1 cellular context compared by ENCODE assay signal in the genomic region with DNA sequence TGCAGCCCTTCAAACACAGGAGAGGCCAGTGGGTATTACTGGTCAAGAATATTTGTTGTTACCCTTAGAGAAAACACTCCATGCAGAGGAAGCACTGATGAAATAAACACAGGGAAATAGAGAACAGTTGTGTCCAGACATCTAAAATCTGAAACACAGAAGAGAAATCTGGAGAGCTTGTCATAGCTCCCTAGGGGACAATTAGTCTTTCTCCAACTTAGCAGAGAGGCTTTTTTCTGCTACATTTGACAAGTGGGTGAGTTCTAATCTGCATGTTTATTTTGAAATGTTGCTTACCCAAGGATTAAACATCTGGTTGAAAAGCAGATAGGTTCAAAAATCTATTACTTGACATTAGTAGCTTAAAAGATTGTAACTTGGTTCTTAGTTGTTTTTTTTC.
TF ChIP-seq lines count a peak whose summit lies in the region.

No MANE protein-coding gene starts in this region.

TF ChIP-seq in GM23338, 12 proteins besides CTCF, POLR2A, EP300 and RAD21 (continued from another document):
- TF ChIP-seq, protein P1, sequence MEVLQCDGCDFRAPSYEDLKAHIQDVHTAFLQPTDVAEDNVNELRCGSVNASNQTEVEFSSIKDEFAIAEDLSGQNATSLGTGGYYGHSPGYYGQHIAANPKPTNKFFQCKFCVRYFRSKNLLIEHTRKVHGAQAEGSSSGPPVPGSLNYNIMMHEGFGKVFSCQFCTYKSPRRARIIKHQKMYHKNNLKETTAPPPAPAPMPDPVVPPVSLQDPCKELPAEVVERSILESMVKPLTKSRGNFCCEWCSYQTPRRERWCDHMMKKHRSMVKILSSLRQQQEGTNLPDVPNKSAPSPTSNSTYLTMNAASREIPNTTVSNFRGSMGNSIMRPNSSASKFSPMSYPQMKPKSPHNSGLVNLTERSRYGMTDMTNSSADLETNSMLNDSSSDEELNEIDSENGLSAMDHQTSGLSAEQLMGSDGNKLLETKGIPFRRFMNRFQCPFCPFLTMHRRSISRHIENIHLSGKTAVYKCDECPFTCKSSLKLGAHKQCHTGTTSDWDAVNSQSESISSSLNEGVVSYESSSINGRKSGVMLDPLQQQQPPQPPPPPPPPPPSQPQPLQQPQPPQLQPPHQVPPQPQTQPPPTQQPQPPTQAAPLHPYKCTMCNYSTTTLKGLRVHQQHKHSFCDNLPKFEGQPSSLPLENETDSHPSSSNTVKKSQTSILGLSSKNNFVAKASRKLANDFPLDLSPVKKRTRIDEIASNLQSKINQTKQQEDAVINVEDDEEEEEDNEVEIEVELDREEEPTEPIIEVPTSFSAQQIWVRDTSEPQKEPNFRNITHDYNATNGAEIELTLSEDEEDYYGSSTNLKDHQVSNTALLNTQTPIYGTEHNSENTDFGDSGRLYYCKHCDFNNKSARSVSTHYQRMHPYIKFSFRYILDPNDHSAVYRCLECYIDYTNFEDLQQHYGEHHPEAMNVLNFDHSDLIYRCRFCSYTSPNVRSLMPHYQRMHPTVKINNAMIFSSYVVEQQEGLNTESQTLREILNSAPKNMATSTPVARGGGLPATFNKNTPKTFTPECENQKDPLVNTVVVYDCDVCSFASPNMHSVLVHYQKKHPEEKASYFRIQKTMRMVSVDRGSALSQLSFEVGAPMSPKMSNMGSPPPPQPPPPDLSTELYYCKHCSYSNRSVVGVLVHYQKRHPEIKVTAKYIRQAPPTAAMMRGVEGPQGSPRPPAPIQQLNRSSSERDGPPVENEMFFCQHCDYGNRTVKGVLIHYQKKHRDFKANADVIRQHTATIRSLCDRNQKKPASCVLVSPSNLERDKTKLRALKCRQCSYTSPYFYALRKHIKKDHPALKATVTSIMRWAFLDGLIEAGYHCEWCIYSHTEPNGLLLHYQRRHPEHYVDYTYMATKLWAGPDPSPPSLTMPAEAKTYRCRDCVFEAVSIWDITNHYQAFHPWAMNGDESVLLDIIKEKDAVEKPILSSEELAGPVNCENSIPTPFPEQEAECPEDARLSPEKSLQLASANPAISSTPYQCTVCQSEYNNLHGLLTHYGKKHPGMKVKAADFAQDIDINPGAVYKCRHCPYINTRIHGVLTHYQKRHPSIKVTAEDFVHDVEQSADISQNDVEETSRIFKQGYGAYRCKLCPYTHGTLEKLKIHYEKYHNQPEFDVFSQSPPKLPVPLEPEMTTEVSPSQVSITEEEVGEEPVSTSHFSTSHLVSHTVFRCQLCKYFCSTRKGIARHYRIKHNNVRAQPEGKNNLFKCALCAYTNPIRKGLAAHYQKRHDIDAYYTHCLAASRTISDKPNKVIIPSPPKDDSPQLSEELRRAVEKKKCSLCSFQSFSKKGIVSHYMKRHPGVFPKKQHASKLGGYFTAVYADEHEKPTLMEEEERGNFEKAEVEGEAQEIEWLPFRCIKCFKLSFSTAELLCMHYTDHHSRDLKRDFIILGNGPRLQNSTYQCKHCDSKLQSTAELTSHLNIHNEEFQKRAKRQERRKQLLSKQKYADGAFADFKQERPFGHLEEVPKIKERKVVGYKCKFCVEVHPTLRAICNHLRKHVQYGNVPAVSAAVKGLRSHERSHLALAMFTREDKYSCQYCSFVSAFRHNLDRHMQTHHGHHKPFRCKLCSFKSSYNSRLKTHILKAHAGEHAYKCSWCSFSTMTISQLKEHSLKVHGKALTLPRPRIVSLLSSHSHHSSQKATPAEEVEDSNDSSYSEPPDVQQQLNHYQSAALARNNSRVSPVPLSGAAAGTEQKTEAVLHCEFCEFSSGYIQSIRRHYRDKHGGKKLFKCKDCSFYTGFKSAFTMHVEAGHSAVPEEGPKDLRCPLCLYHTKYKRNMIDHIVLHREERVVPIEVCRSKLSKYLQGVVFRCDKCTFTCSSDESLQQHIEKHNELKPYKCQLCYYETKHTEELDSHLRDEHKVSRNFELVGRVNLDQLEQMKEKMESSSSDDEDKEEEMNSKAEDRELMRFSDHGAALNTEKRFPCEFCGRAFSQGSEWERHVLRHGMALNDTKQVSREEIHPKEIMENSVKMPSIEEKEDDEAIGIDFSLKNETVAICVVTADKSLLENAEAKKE (CRISPR knock-in tag; IDR thresholded peaks at IDR 0.05), result no peak
- TF ChIP-seq, protein P2, sequence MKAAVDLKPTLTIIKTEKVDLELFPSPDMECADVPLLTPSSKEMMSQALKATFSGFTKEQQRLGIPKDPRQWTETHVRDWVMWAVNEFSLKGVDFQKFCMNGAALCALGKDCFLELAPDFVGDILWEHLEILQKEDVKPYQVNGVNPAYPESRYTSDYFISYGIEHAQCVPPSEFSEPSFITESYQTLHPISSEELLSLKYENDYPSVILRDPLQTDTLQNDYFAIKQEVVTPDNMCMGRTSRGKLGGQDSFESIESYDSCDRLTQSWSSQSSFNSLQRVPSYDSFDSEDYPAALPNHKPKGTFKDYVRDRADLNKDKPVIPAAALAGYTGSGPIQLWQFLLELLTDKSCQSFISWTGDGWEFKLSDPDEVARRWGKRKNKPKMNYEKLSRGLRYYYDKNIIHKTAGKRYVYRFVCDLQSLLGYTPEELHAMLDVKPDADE (IDR thresholded peaks at IDR 0.05), result no peak
